26 cellular contexts compared by ENCODE assay signal in genomic region chr17:31690118-31690517, GRCh38.
DNase-seq lines count a peak whose midpoint lies in the region; ATAC-seq, FAIRE-seq and TF ChIP-seq lines count a peak whose summit lies in the region.
"Had no signal": no experiment of that assay in that cellular context is flagged by ENCODE, and none has a peak within 500 bp of the region (broad histone marks: within the 10 kb centered on the region; RNA-seq: fewer than 3 reads in every experiment).

No MANE protein-coding gene starts in this region.

- no peaks in the 10 kb centered on the region for H3K4me1 Mint-ChIP-seq in activated T-helper 17 cell treated with anti-CD3 and anti-CD28 coated beads, Interleukin-2, amount 50 U/mL, for 72 hours

- peaks cover 7% of the 10 kb centered on the region for H3K27me3 Mint-ChIP-seq in activated T-helper 17 cell treated with anti-CD3 and anti-CD28 coated beads, Interleukin-2, amount 50 U/mL, for 72 hours

- no peak for FAIRE-seq in HepG2 (lab: Jason Lieb, UNC)
- FAIRE-seq: endometrium had no signal

- H3K36me3 Mint-ChIP-seq in activated T-helper 17 cell treated with anti-CD3 and anti-CD28 coated beads, Interleukin-2, amount 50 U/mL, for 72 hours (ENCODE audit: low read depth) = no peaks in the 10 kb centered on the region

- 63% methylated on average over 3 of the region's 3 CpGs for WGBS in HepG2 (ENCODE audit: low lambda C conversion rate)
- 73% methylated on average over 3 of the region's 3 CpGs for WGBS in right lobe of liver (ENCODE audit: insufficient coverage, low coverage, low lambda C conversion rate, missing lambda C conversion rate)

- TF ChIP-seq EP300 in HepG2 (IDR thresholded peaks at IDR 0.05; ENCODE audit: low read depth in 2 of 2, low read length in 2 of 2) = no peak
- TF ChIP-seq EP300 in HepG2 (CRISPR knock-in tag; IDR thresholded peaks at IDR 0.05; ENCODE audit: borderline replicate concordance) = no peak

- H3K4me3 Mint-ChIP-seq in activated T-helper 17 cell treated with anti-CD3 and anti-CD28 coated beads, Interleukin-2, amount 50 U/mL, for 72 hours = no peak overlapping the region
- H3K4me3 Mint-ChIP-seq: H9 had no signal

- ATAC-seq in HepG2 (no peak), right lobe of liver (no peak), HG02759 (IDR thresholded peaks at IDR 0.05; ENCODE audit: unreplicated experiment) (no peak), HG03460 (IDR thresholded peaks at IDR 0.05; ENCODE audit: unreplicated experiment) (no peak)
- ATAC-seq in activated T-helper 17 cell treated with anti-CD3 and anti-CD28 coated beads, Interleukin-2, amount 50 U/mL, for 72 hours (replicated peaks) = peak; percentile 52
- ATAC-seq: heart left ventricle had no signal

- H3K27ac ChIP-seq in HepG2 (ENCODE audit: extremely low read length, insufficient read depth, low read length) = no peak overlapping the region
- no peak overlapping the region for H3K27ac ChIP-seq in right lobe of liver
- H3K27ac ChIP-seq: heart left ventricle, neutrophil, prostate gland, skin epidermis, upper lobe of left lung had no signal

- TF ChIP-seq CTCF in HepG2 (CRISPR knock-in tag; IDR thresholded peaks at IDR 0.05) (no peak), right lobe of liver (IDR thresholded peaks at IDR 0.05) (no peak), foreskin fibroblast (IDR thresholded peaks at IDR 0.05; ENCODE audit: low read depth, low read length) (no peak)

- H4K20me1 ChIP-seq in HepG2 (ENCODE audit: insufficient read depth, low read length) = no peaks in the 10 kb centered on the region

- H3K4me3 ChIP-seq in HepG2 (replicated peaks in 1 of 3; ENCODE audit: insufficient read depth in 1 of 3, low read depth in 2 of 3, low read length in 3 of 3) (no peak overlapping the region), right lobe of liver (no peak overlapping the region), foreskin fibroblast (ENCODE audit: low read depth in 1 of 2, low read length in 2 of 2) (no peak overlapping the region)
- H3K4me3 ChIP-seq: heart left ventricle, prostate gland, skin epidermis, upper lobe of left lung had no signal

- intact Hi-C loops in HepG2 (cut with micrococcal nuclease; ENCODE audit: unreplicated experiment) (no loop called here), right lobe of liver (cut with DNase I) (no loop called here)

- no peaks in the 10 kb centered on the region for H3K9me3 ChIP-seq in HepG2 (ENCODE audit: low read length)
- no peaks in the 10 kb centered on the region for H3K9me3 ChIP-seq in right lobe of liver
- H3K9me3 ChIP-seq: heart left ventricle, neutrophil, prostate gland, upper lobe of left lung had no signal

- H3K27me3 ChIP-seq in HepG2 (ENCODE audit: control insufficient read depth in 1 of 2, insufficient read depth in 2 of 2, low read length in 2 of 2) (no peaks in the 10 kb centered on the region), right lobe of liver (no peaks in the 10 kb centered on the region)
- H3K27me3 ChIP-seq: heart left ventricle, neutrophil, upper lobe of left lung had no signal

- no peak for TF ChIP-seq POLR2A in HepG2 (IDR thresholded peaks at IDR 0.05; ENCODE audit: insufficient read depth in 1 of 2, low read depth in 2 of 2, low read length in 2 of 2)
- TF ChIP-seq POLR2A in right lobe of liver (IDR thresholded peaks at IDR 0.05) = no peak
- TF ChIP-seq POLR2A in erythroblast (IDR thresholded peaks at IDR 0.05; ENCODE audit: low read length) = no peak

- no peaks in the 10 kb centered on the region for H3K9me3 Mint-ChIP-seq in activated T-helper 17 cell treated with anti-CD3 and anti-CD28 coated beads, Interleukin-2, amount 50 U/mL, for 72 hours
- H3K9me3 Mint-ChIP-seq: H9 had no signal

- no peak for TF ChIP-seq RAD21 in HepG2 (CRISPR knock-in tag; IDR thresholded peaks at IDR 0.05)

- H3K27ac Mint-ChIP-seq in activated T-helper 17 cell treated with anti-CD3 and anti-CD28 coated beads, Interleukin-2, amount 50 U/mL, for 72 hours = no peak overlapping the region
- H3K27ac Mint-ChIP-seq: H9 had no signal

- no peaks in the 10 kb centered on the region for H3K79me2 ChIP-seq in HepG2 (ENCODE audit: insufficient read depth, low read length)

- H3K9ac ChIP-seq in HepG2 (ENCODE audit: insufficient read depth, low read depth, low read length) = no peak overlapping the region

- no peak overlapping the region for H3K4me2 ChIP-seq in HepG2 (ENCODE audit: low read depth, low read length)

- no TSS peak for BruUV-seq in HepG2 (replicated peaks; lab: Mats Ljungman, UMichigan)

- DNase-seq in HepG2 (ENCODE audit: low spot score) (no peak), right lobe of liver (no peak), foreskin fibroblast (peak; percentile 48 to 52), NCI-H1694 treated with DMSO at 0.1 percent for 48 hours (lab: John Stamatoyannopoulos, UW) (no peak), erythroblast (lab: John Stamatoyannopoulos, UW) (no peak)
- DNase-seq: activated CD4-positive, alpha-beta T cell treated with anti-CD3 and anti-CD28 coated beads for 1 hour; anterior cingulate cortex; central memory CD4-positive, alpha-beta T cell; dermis blood vessel endothelial cell; H9; heart left ventricle; KG1; NCI-H146; NCI-H2171; NCI-H524 treated with DMSO at 0.1 percent for 48 hours; NK-92 treated with Interleukin-12 subunit alpha and Interleukin-12 subunit beta, amount 100 ng/mL, for 24 hours; stimulated activated CD4-positive, alpha-beta T cell treated with anti-CD3 and anti-CD28 coated beads, Interleukin-1b, Interleukin-23, amount 100 ng/mL, for 48 hours; T-helper 1 cell; upper lobe of left lung had no signal

- no peaks in the 10 kb centered on the region for H3K4me1 ChIP-seq in HepG2 (ENCODE audit: insufficient read depth, low read length)
- no peaks in the 10 kb centered on the region for H3K4me1 ChIP-seq in right lobe of liver
- H3K4me1 ChIP-seq: upper lobe of left lung had no signal

- H3K36me3 ChIP-seq in HepG2 (replicated peaks in 1 of 2; ENCODE audit: control insufficient read depth in 1 of 2, insufficient read depth in 2 of 2, low read length in 2 of 2) = no peaks in the 10 kb centered on the region
- no peaks in the 10 kb centered on the region for H3K36me3 ChIP-seq in right lobe of liver
- H3K36me3 ChIP-seq: heart left ventricle, neutrophil, prostate gland, upper lobe of left lung had no signal

- POLR2A ChIA-PET in HepG2 (lab: Yijun Ruan, JAX) = no interaction called here

- CTCF ChIA-PET in HepG2 (lab: Yijun Ruan, JAX; ENCODE audit: low intra/inter-chr PET ratio, low total read pairs) = no interaction called here

- in situ Hi-C loops in HepG2 (cut with HindIII; ENCODE audit: extremely low pct_ligation_motif_present, low pct_unique_long_range_greater_than_20kb) = no loop called here

- H2AFZ ChIP-seq in HepG2 (ENCODE audit: low read length) = no peak overlapping the region

TF ChIP-seq in HepG2, 621 proteins besides CTCF, POLR2A, EP300 and RAD21:
- TF ChIP-seq ZNF263 (CRISPR knock-in tag; IDR thresholded peaks at IDR 0.05) (no peak), ATF7 (IDR thresholded peaks at IDR 0.05) (peak; percentile 77), ATF7 (CRISPR knock-in tag; IDR thresholded peaks at IDR 0.05) (no peak), ZNF780A (CRISPR knock-in tag; IDR thresholded peaks at IDR 0.05) (no peak), ZNF121 (CRISPR knock-in tag; IDR thresholded peaks at IDR 0.05) (no peak), TCF12 (IDR thresholded peaks at IDR 0.05) (no peak), TCF12 (CRISPR knock-in tag; IDR thresholded peaks at IDR 0.05) (no peak)
TF ChIP-seq in HepG2: peak in this region for 1.

Comparison
In these comparisons a context has a peak if more than half of its experiments do, and no peak if none do; other contexts are left out.
1. DNase-seq: peak in foreskin fibroblast (2 of 2); none in HepG2 (single experiment), right lobe of liver (0 of 3), NCI-H1694 treated with DMSO at 0.1 percent for 48 hours (single experiment) and erythroblast (0 of 2).